In the genomic region with DNA sequence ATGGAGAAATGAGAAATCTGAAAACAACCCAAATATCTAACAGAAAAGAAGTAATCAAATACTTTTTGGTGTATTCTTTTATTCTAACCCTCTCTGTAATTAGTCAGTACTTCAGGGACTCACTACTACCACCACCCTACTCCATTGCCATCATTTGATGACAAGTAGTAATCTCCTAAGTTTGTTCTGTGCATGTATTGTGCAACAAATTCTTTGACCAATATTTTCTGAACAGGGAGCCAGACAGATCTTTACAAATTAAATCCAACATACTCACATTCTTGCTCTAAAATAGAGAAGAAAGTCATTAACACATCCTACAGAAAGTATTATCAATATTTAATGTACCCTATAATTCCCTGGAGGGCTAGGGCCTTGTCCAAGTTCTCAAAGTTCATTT, we compare ENCODE assay signal across 36 cellular contexts.
"Had no signal": no experiment of that assay in that cellular context is flagged by ENCODE, and none has a peak within 500 bp of the region (broad histone marks: within the 10 kb centered on the region; RNA-seq: fewer than 3 reads in every experiment).

No MANE protein-coding gene starts in this region.

- H3K27me3 ChIP-seq: MG63 had no signal

- H3K36me3 ChIP-seq: MG63 had no signal

- H3K9me3 ChIP-seq: MG63 had no signal

- H3K4me3 ChIP-seq: MG63 had no signal

- DNase-seq: Kasumi-1, MG63, MM.1S, MV-4-11, NCI-H1048, NCI-H1092, NCI-H1092 treated with DMSO at 0.1 percent for 48 hours, NCI-H1105, NCI-H1105 treated with DMSO at 0.1 percent for 48 hours, NCI-H1417, NCI-H1417 treated with DMSO at 0.1 percent for 48 hours, NCI-H1436, NCI-H1436 treated with DMSO at 0.1 percent for 48 hours, NCI-H146, NCI-H1694, NCI-H1694 treated with DMSO at 0.1 percent for 48 hours, NCI-H187, NCI-H187 treated with DMSO at 0.1 percent for 48 hours, NCI-H1930, NCI-H2029, NCI-H2029 treated with DMSO at 0.1 percent for 48 hours, NCI-H2081, NCI-H2081 treated with DMSO at 0.1 percent for 48 hours, NCI-H2107, NCI-H2171, NCI-H2171 treated with DMSO at 0.1 percent for 48 hours, NCI-H2227 treated with DMSO at 0.1 percent for 48 hours, NCI-H226, NCI-H345, NCI-H446, NCI-H446 treated with DMSO at 0.1 percent for 48 hours, NCI-H510A, NCI-H510A treated with DMSO at 0.1 percent for 48 hours, NCI-H524, NCI-H524 treated with DMSO at 0.1 percent for 48 hours, NCI-H526 had no signal
